Comparison of ENCODE assay signal across 15 cellular contexts in the genomic region with DNA sequence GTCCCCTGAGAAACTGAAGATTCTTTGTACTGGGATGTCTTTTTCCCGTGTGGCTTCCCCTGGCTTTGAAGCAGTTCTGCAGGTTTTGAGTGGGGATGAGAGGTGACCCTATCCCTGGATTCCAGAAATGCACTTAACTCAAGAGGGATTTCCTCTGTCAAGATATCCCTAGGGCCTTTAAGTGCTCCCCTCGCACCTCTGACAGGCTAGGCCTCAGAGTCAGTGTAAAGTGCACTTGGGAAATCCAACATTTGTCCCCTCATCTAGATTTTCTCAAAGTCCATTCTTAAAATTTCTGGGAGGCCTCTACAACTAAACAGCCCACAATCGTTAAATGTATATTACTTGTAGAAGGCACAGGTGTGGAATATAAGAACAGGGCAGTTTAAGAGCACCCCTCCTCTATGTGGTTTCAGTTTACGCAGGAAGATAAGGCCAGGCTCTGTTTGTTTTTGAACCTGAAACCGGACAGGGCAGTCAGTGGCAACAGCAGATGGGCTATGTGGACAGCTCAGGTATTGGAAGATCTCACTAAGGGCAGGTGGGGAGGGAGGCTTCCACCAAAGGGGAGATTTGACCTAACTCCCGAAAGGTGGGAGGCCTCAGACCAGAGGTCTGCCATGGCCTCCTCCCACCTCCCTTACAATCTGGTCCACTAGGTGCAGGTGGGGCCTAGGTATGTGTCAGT. TPM values are rescaled to one million over a fixed set of nuclear protein-coding genes. Genes with fewer than 3 reads are reported as not detected.
DNase-seq lines count a peak whose midpoint lies in the region; ATAC-seq, FAIRE-seq and TF ChIP-seq lines count a peak whose summit lies in the region.
"Had no signal": no experiment of that assay in that cellular context is flagged by ENCODE, and none has a peak within 500 bp of the region (broad histone marks: within the 10 kb centered on the region; RNA-seq: fewer than 3 reads in every experiment).

No MANE protein-coding gene starts in this region.

- H2BK12ac ChIP-seq in H1 (ENCODE audit: low read depth, low read length) = no peak overlapping the region

- no peak for TF ChIP-seq POLR2A in H1 (IDR thresholded peaks at IDR 0.05; ENCODE audit: control extremely low read depth in 1 of 2, low read depth in 2 of 2, low read length in 2 of 2)

- H3F3A ChIP-seq in MM.1S (ENCODE audit: insufficient read depth, low read length) = peaks cover 48% of the 10 kb centered on the region
- no peaks in the 10 kb centered on the region for H3F3A ChIP-seq in smooth muscle cell (ENCODE audit: low read depth)

- no peaks in the 10 kb centered on the region for H3K27me3 Mint-ChIP-seq in activated CD4-positive, alpha-beta memory T cell treated with anti-CD3 and anti-CD28 coated beads, Interleukin-2, amount 10 ng/mL, durations not matched to agents 7 days and 5 days
- H3K27me3 Mint-ChIP-seq in activated CD4-positive, alpha-beta memory T cell treated with anti-CD3 and anti-CD28 coated beads for 36 hours = peaks cover 3% of the 10 kb centered on the region

- H3K23me2 ChIP-seq in H1 (ENCODE audit: low read depth, low read length) = peaks cover 5% of the 10 kb centered on the region

- TF ChIP-seq RAD21 in H1 (IDR thresholded peaks at IDR 0.05 in 1 of 2, conservative IDR thresholded peaks at IDR 0.05 in 1 of 2; ENCODE audit: low read depth in 2 of 2, low read length in 2 of 2) = no peak

- no peak overlapping the region for H3K4me3 Mint-ChIP-seq in activated CD4-positive, alpha-beta memory T cell treated with anti-CD3 and anti-CD28 coated beads, Interleukin-2, amount 10 ng/mL, durations not matched to agents 7 days and 5 days
- no peak overlapping the region for H3K4me3 Mint-ChIP-seq in activated CD4-positive, alpha-beta memory T cell treated with anti-CD3 and anti-CD28 coated beads for 36 hours
- H3K4me3 Mint-ChIP-seq: activated naive CD4-positive, alpha-beta T cell treated with anti-CD3 and anti-CD28 coated beads, Interleukin-2, amount 10 ng/mL, durations not matched to agents 7 days and 5 days; T-helper 2 cell treated with Interferon-gamma antibody and Interleukin-4, amounts not matched to agents 5 μg/mL and 100 μg/mL, for 36 hours had no signal

- no peak overlapping the region for H2BK20ac ChIP-seq in H1 (ENCODE audit: low read length)

- H3K79me2 ChIP-seq in MM.1S (ENCODE audit: low read length) (peaks cover 68% of the 10 kb centered on the region), H1 (ENCODE audit: control insufficient read depth in 1 of 2, insufficient read depth in 2 of 2, low read length in 2 of 2) (peaks cover 0 to 19% of the 10 kb centered on the region in 2 experiments; a peak in 2 of 4 replicates), smooth muscle cell (ENCODE audit: low read depth) (peaks cover 19% of the 10 kb centered on the region)

- FAIRE-seq in H1 (lab: Jason Lieb, UNC) = no peak
- FAIRE-seq: RCC 7860 had no signal

- H3K9me3 ChIP-seq in MM.1S (replicated peaks; ENCODE audit: insufficient read depth, low read length) = no peaks in the 10 kb centered on the region
- no peaks in the 10 kb centered on the region for H3K9me3 ChIP-seq in H1 (ENCODE audit: insufficient read depth in 2 of 2, low read depth in 1 of 2, low read length in 1 of 2)
- H3K9me3 ChIP-seq in smooth muscle cell (replicated peaks; ENCODE audit: low read depth) = no peaks in the 10 kb centered on the region
- H3K9me3 ChIP-seq: heart right ventricle, ovary had no signal

- H2AK5ac ChIP-seq in H1 (ENCODE audit: low read depth, low read length) = no peak overlapping the region

- intact Hi-C loops in activated CD4-positive, alpha-beta memory T cell treated with anti-CD3 and anti-CD28 coated beads for 36 hours (cut with micrococcal nuclease) = no loop called here

- peak overlapping the region; percentile 69 for H3K4me2 ChIP-seq in MM.1S (ENCODE audit: low read depth, low read length)
- H3K4me2 ChIP-seq in H1 (ENCODE audit: insufficient read depth in 1 of 2, low read depth in 2 of 2, low read length in 2 of 2) = no peak overlapping the region
- H3K4me2 ChIP-seq in smooth muscle cell = peak overlapping the region; percentile 23

- WGBS in H1 (ENCODE audit: extremely low coverage in 1 of 2, insufficient coverage in 1 of 2, insufficient read length in 1 of 2, insufficient replicate concordance in 2 of 2, low coverage in 1 of 2, low lambda C conversion rate in 2 of 2, missing lambda C conversion rate in 1 of 2), 2 experiments = 86% methylated on average over 5 of the region's 6 CpGs; no CpG with 5 or more reads in 1 of the 2 experiments
- WGBS in smooth muscle cell (ENCODE audit: low lambda C conversion rate) = 47% methylated on average over 6 of the region's 6 CpGs

- peak overlapping the region; percentile 78 for H3K9ac ChIP-seq in MM.1S (ENCODE audit: low read length)
- H3K9ac ChIP-seq in H1 (replicated peaks in 1 of 4; ENCODE audit: extremely low read depth in 1 of 4, low read depth in 3 of 4, low read length in 3 of 4) = no peak overlapping the region
- H3K9ac ChIP-seq in smooth muscle cell (ENCODE audit: low read depth) = no peak overlapping the region

- POLR2A ChIA-PET in activated CD4-positive, alpha-beta memory T cell treated with anti-CD3 and anti-CD28 coated beads, Interleukin-2, amount 10 ng/mL, durations not matched to agents 7 days and 5 days (lab: Charles Lee) = interaction anchor here (0.7 kb wide), 1 partner anchor 42 kb away, joined by 3 read pairs; the partner anchor contains the start of gene GCSAM
- POLR2A ChIA-PET in activated CD4-positive, alpha-beta memory T cell treated with anti-CD3 and anti-CD28 coated beads for 36 hours (lab: Charles Lee) = interaction anchor here (0.6 kb wide), 1 partner anchor 12 kb away, joined by 3 read pairs; no protein-coding TSS in a partner anchor
- POLR2A ChIA-PET in H1 (lab: Charles Lee; ENCODE audit: partially characterized antibody) = interaction anchor here (0.5 kb wide), 1 partner anchor 257 kb away, joined by 4 read pairs; no protein-coding TSS in a partner anchor

- H2AFZ ChIP-seq in MM.1S (ENCODE audit: low read length) (no peak overlapping the region), H1 (ENCODE audit: low read length) (no peak overlapping the region), smooth muscle cell (ENCODE audit: low read depth) (no peak overlapping the region)

- no peak overlapping the region for H4K91ac ChIP-seq in H1 (replicated peaks; ENCODE audit: insufficient read length, low read length)

- TF ChIP-seq EP300 in H1 (IDR thresholded peaks at IDR 0.05; ENCODE audit: borderline replicate concordance in 1 of 2, low read depth in 2 of 2, low read length in 2 of 2) = no peak

- peak overlapping the region; percentile 98 for H3K27ac ChIP-seq in MM.1S (ENCODE audit: low read length)
- H3K27ac ChIP-seq in H1 (ENCODE audit: low read depth, low read length) = no peak overlapping the region
- peak overlapping the region; percentile 33 for H3K27ac ChIP-seq in smooth muscle cell (ENCODE audit: low read depth)
- H3K27ac ChIP-seq: ovary had no signal

- H3K56ac ChIP-seq in H1 (replicated peaks; ENCODE audit: insufficient read length, low read depth, low read length) = no peak overlapping the region

- no peaks in the 10 kb centered on the region for H3K27me3 ChIP-seq in MM.1S (replicated peaks; ENCODE audit: insufficient read depth, low read length)
- no peaks in the 10 kb centered on the region for H3K27me3 ChIP-seq in H1 (replicated peaks in 1 of 4; ENCODE audit: control insufficient read depth in 3 of 4, extremely low read depth in 1 of 4, insufficient read depth in 3 of 4, low read length in 3 of 4)
- peaks cover 4% of the 10 kb centered on the region for H3K27me3 ChIP-seq in smooth muscle cell (ENCODE audit: low read depth)
- H3K27me3 ChIP-seq: ovary had no signal

- H3K27ac Mint-ChIP-seq in activated CD4-positive, alpha-beta memory T cell treated with anti-CD3 and anti-CD28 coated beads, Interleukin-2, amount 10 ng/mL, durations not matched to agents 7 days and 5 days = peak overlapping the region; percentile 9
- H3K27ac Mint-ChIP-seq in activated CD4-positive, alpha-beta memory T cell treated with anti-CD3 and anti-CD28 coated beads for 36 hours = no peak overlapping the region
- H3K27ac Mint-ChIP-seq: activated naive CD4-positive, alpha-beta T cell treated with anti-CD3 and anti-CD28 coated beads, Interleukin-2, amount 10 ng/mL, durations not matched to agents 7 days and 5 days; T-helper 2 cell treated with Interferon-gamma antibody and Interleukin-4, amounts not matched to agents 5 μg/mL and 100 μg/mL, for 36 hours had no signal

- no peaks in the 10 kb centered on the region for H3K36me3 ChIP-seq in MM.1S (replicated peaks; ENCODE audit: insufficient read depth, low read length)
- H3K36me3 ChIP-seq in H1 (ENCODE audit: control insufficient read depth in 2 of 4, insufficient read depth in 4 of 4, low read length in 3 of 4) = peaks cover 0 to 6% (median 1%) of the 10 kb centered on the region in 4 experiments; a peak in 2 of 8 replicates
- no peaks in the 10 kb centered on the region for H3K36me3 ChIP-seq in smooth muscle cell (ENCODE audit: low read depth)
- H3K36me3 ChIP-seq: heart right ventricle, ovary had no signal

- no peak overlapping the region for H3K14ac ChIP-seq in H1 (ENCODE audit: insufficient read length)

- no peak overlapping the region for H3K18ac ChIP-seq in H1 (ENCODE audit: extremely low read depth, low read length)

- no peak overlapping the region for H4K8ac ChIP-seq in H1 (ENCODE audit: extremely low read depth, insufficient read depth, low read length)

- H3K23ac ChIP-seq in H1 (ENCODE audit: insufficient read length) = no peak overlapping the region

- peaks cover 58% of the 10 kb centered on the region for H3K4me1 Mint-ChIP-seq in activated CD4-positive, alpha-beta memory T cell treated with anti-CD3 and anti-CD28 coated beads, Interleukin-2, amount 10 ng/mL, durations not matched to agents 7 days and 5 days
- H3K4me1 Mint-ChIP-seq in activated CD4-positive, alpha-beta memory T cell treated with anti-CD3 and anti-CD28 coated beads for 36 hours (ENCODE audit: low read depth) = peaks cover 39% of the 10 kb centered on the region

- H3K4me3 ChIP-seq in MM.1S (ENCODE audit: low read length) (peak overlapping the region; percentile 32), H1 (ENCODE audit: extremely low read depth in 1 of 4, insufficient read depth in 2 of 4, low read depth in 3 of 4, low read length in 4 of 4) (no peak overlapping the region), smooth muscle cell (no peak overlapping the region)
- H3K4me3 ChIP-seq: heart right ventricle, ovary had no signal

- no peak overlapping the region for H2BK120ac ChIP-seq in H1 (replicated peaks; ENCODE audit: low read depth, low read length)

- no peak overlapping the region for H4K5ac ChIP-seq in H1 (ENCODE audit: insufficient read length, low read depth, low read length)

- H3K79me1 ChIP-seq in H1 (ENCODE audit: low read depth, low read length) = no peaks in the 10 kb centered on the region; the same call in 1 of the 2 replicates

- H3K4ac ChIP-seq in H1 (replicated peaks; ENCODE audit: insufficient read length, low read depth, low read length) = no peak overlapping the region

- H2BK5ac ChIP-seq in H1 (ENCODE audit: low read depth, low read length) = no peak overlapping the region

- no peaks in the 10 kb centered on the region for H4K20me1 ChIP-seq in MM.1S (ENCODE audit: insufficient read depth, low read length)
- no peaks in the 10 kb centered on the region for H4K20me1 ChIP-seq in H1 (replicated peaks in 1 of 2; ENCODE audit: control insufficient read depth in 1 of 2, insufficient read depth in 2 of 2, low read length in 2 of 2)
- H4K20me1 ChIP-seq in smooth muscle cell (ENCODE audit: low read depth) = no peaks in the 10 kb centered on the region

- peaks cover 6% of the 10 kb centered on the region for H3K36me3 Mint-ChIP-seq in activated CD4-positive, alpha-beta memory T cell treated with anti-CD3 and anti-CD28 coated beads, Interleukin-2, amount 10 ng/mL, durations not matched to agents 7 days and 5 days (ENCODE audit: low read depth)
- no peaks in the 10 kb centered on the region for H3K36me3 Mint-ChIP-seq in activated CD4-positive, alpha-beta memory T cell treated with anti-CD3 and anti-CD28 coated beads for 36 hours

- no peaks in the 10 kb centered on the region for H3K9me2 ChIP-seq in MM.1S (replicated peaks; ENCODE audit: insufficient read depth, low read length)

- DNase-seq in activated CD4-positive, alpha-beta memory T cell treated with anti-CD3 and anti-CD28 coated beads, Interleukin-2, amount 10 ng/mL, durations not matched to agents 7 days and 5 days = no peak
- no peak for DNase-seq in activated CD4-positive, alpha-beta memory T cell treated with anti-CD3 and anti-CD28 coated beads for 36 hours
- DNase-seq in MM.1S (peak; percentile 85), H1 (ENCODE audit: low read depth in 1 of 2, low spot score in 2 of 2) (no peak), smooth muscle cell (lab: John Stamatoyannopoulos, UW; ENCODE audit: unreplicated experiment) (no peak), GDM1 (lab: John Stamatoyannopoulos, UW) (no peak)
- DNase-seq: activated CD4-positive, alpha-beta T cell treated with anti-CD3 and anti-CD28 coated beads, Interleukin-2, amount 50 U/mL, for 48 hours; activated naive CD4-positive, alpha-beta T cell treated with anti-CD3 and anti-CD28 coated beads, Interleukin-2, amount 10 ng/mL, durations not matched to agents 7 days and 5 days; heart right ventricle; ovary had no signal

- peak overlapping the region; percentile 47; the same call in 1 of the 2 replicates for H2BK15ac ChIP-seq in H1 (ENCODE audit: low read length)

- CTCF ChIA-PET in activated CD4-positive, alpha-beta memory T cell treated with anti-CD3 and anti-CD28 coated beads, Interleukin-2, amount 10 ng/mL, durations not matched to agents 7 days and 5 days (lab: Charles Lee) = no interaction called here
- CTCF ChIA-PET in activated CD4-positive, alpha-beta memory T cell treated with anti-CD3 and anti-CD28 coated beads for 36 hours (lab: Charles Lee) = interaction anchor here (1.1 to 1.5 kb wide), 3 partner anchors 20 to 48 kb away, joined by 3 to 6 read pairs (median 4); no protein-coding TSS in a partner anchor
- CTCF ChIA-PET in H1 (lab: Charles Lee; ENCODE audit: partially characterized antibody) = interaction anchor here (1.2 kb wide), 1 partner anchor 20 kb away, joined by 4 read pairs; no protein-coding TSS in a partner anchor

- H3K4me1 ChIP-seq in MM.1S (ENCODE audit: low read length) (peaks cover 53% of the 10 kb centered on the region), H1 (replicated peaks in 1 of 4; ENCODE audit: control insufficient read depth in 3 of 4, insufficient read depth in 4 of 4, low read length in 3 of 4) (peaks cover 2 to 13% (median 8%) of the 10 kb centered on the region in 4 experiments; a peak in 6 of 7 replicates), smooth muscle cell (ENCODE audit: low read depth) (peaks cover 19% of the 10 kb centered on the region)

- TF ChIP-seq CTCF in MM.1S (IDR thresholded peaks at IDR 0.05; ENCODE audit: low read length) (no peak), H1 (IDR thresholded peaks at IDR 0.05; ENCODE audit: control extremely low read depth in 1 of 3, insufficient read depth in 1 of 3, low read depth in 1 of 3, low read length in 3 of 3) (no peak), smooth muscle cell (IDR thresholded peaks at IDR 0.05; ENCODE audit: borderline replicate concordance, insufficient read depth, poor library complexity, severe bottlenecking) (no peak)

- H3K9me3 Mint-ChIP-seq in activated CD4-positive, alpha-beta memory T cell treated with anti-CD3 and anti-CD28 coated beads, Interleukin-2, amount 10 ng/mL, durations not matched to agents 7 days and 5 days = no peaks in the 10 kb centered on the region
- H3K9me3 Mint-ChIP-seq in activated CD4-positive, alpha-beta memory T cell treated with anti-CD3 and anti-CD28 coated beads for 36 hours = no peaks in the 10 kb centered on the region
- H3K9me3 Mint-ChIP-seq: activated naive CD4-positive, alpha-beta T cell treated with anti-CD3 and anti-CD28 coated beads, Interleukin-2, amount 10 ng/mL, durations not matched to agents 7 days and 5 days; T-helper 2 cell treated with Interferon-gamma antibody and Interleukin-4, amounts not matched to agents 5 μg/mL and 100 μg/mL, for 36 hours had no signal

- ATAC-seq in GM18861 (IDR thresholded peaks at IDR 0.05; ENCODE audit: unreplicated experiment) (no peak), HG03469 (IDR thresholded peaks at IDR 0.05; ENCODE audit: unreplicated experiment) (no peak)

RNA-seq across cellular contexts. Expression of gene C3orf52, which starts 4.9 kb away (rescaled TPM):
- 1 to 10 TPM; 2.5 to 2.6 TPM for total RNA-seq in activated CD4-positive, alpha-beta memory T cell treated with anti-CD3 and anti-CD28 coated beads, Interleukin-2, amount 10 ng/mL, durations not matched to agents 7 days and 5 days
- 1 to 10 TPM; 3.3 to 4.4 TPM for total RNA-seq in activated CD4-positive, alpha-beta memory T cell treated with anti-CD3 and anti-CD28 coated beads for 36 hours
- total RNA-seq in H1 (2021; fragmentation: NEBNext Ultra II Directional; extraction: Animal tissue kit (Norgen Biotek cat#: 25700)) = 13.1 and 13.2 TPM in 2 replicates
- polyA plus RNA-seq in H1 (2011; rRNA removed) = 8.0 and 9.7 TPM in 2 replicates
- polyA plus RNA-seq in H1 (2011; cell fraction: cytosol; rRNA removed) = 10.0 TPM
- 9.3 TPM for polyA plus RNA-seq in H1 (2011; cell fraction: nucleus; rRNA removed)
- 7.6 to 12.8 TPM (median 10.1 TPM) in 4 replicates for polyA plus RNA-seq in H1 (2012, experiment 1 of 2)
- 4.7 TPM for polyA plus RNA-seq in H1 (2012, experiment 2 of 2)
- 7.8 TPM for polyA plus RNA-seq in H1 (2013, experiment 1 of 2)
- 9.1 TPM for polyA plus RNA-seq in H1 (2013, experiment 2 of 2)
- polyA minus RNA-seq in H1 (2011; rRNA and poly(A)+ RNA removed) = 11.9 and 12.6 TPM in 2 replicates
- polyA minus RNA-seq in H1 (2011; cell fraction: cytosol; rRNA and poly(A)+ RNA removed) = 4.6 TPM
- polyA minus RNA-seq in H1 (2011; cell fraction: nucleus; rRNA and poly(A)+ RNA removed) = 19.9 TPM
- total RNA-seq in smooth muscle cell = 10.2 and 14.8 TPM in 2 replicates
- polyA plus RNA-seq in smooth muscle cell = 4.0 and 10.8 TPM in 2 replicates

RNA-seq across cellular contexts. Expression of gene GCSAM, which starts 42.0 kb away (rescaled TPM):
- total RNA-seq in activated CD4-positive, alpha-beta memory T cell treated with anti-CD3 and anti-CD28 coated beads, Interleukin-2, amount 10 ng/mL, durations not matched to agents 7 days and 5 days = 10 to 100 TPM; 19.6 to 19.9 TPM
- total RNA-seq in activated CD4-positive, alpha-beta memory T cell treated with anti-CD3 and anti-CD28 coated beads for 36 hours = 10 to 100 TPM; 11.7 to 14.4 TPM
- not detected in 2 replicates for total RNA-seq in H1 (2021; fragmentation: NEBNext Ultra II Directional; extraction: Animal tissue kit (Norgen Biotek cat#: 25700))
- not detected in 2 replicates for polyA plus RNA-seq in H1 (2011; rRNA removed)
- not detected for polyA plus RNA-seq in H1 (2011; cell fraction: cytosol; rRNA removed)
- polyA plus RNA-seq in H1 (2011; cell fraction: nucleus; rRNA removed) = not detected
- polyA plus RNA-seq in H1 (2012, experiment 1 of 2) = 0.80 to 1.5 TPM (median 1.2 TPM) in 4 replicates
- polyA plus RNA-seq in H1 (2012, experiment 2 of 2) = 0.04 TPM
- not detected for polyA plus RNA-seq in H1 (2013, experiment 1 of 2)
- polyA plus RNA-seq in H1 (2013, experiment 2 of 2) = not detected
- not detected in 2 replicates for polyA minus RNA-seq in H1 (2011; rRNA and poly(A)+ RNA removed)
- not detected for polyA minus RNA-seq in H1 (2011; cell fraction: cytosol; rRNA and poly(A)+ RNA removed)
- polyA minus RNA-seq in H1 (2011; cell fraction: nucleus; rRNA and poly(A)+ RNA removed) = not detected
- total RNA-seq in smooth muscle cell = 0.67 TPM in 1 of 2 replicates, not detected in the other
- 0.28 TPM in 1 of 2 replicates, not detected in the other for polyA plus RNA-seq in smooth muscle cell

RNA-seq across cellular contexts. Expression of gene TMPRSS7, which starts 56.5 kb away (rescaled TPM):
- not detected for total RNA-seq in activated CD4-positive, alpha-beta memory T cell treated with anti-CD3 and anti-CD28 coated beads, Interleukin-2, amount 10 ng/mL, durations not matched to agents 7 days and 5 days
- not detected for total RNA-seq in activated CD4-positive, alpha-beta memory T cell treated with anti-CD3 and anti-CD28 coated beads for 36 hours
- not detected in 2 replicates for total RNA-seq in H1 (2021; fragmentation: NEBNext Ultra II Directional; extraction: Animal tissue kit (Norgen Biotek cat#: 25700))
- polyA plus RNA-seq in H1 (2011; rRNA removed) (0.05 TPM in 1 of 2 replicates, not detected in the other), smooth muscle cell (not detected in 2 replicates)
- not detected for polyA plus RNA-seq in H1 (2011; cell fraction: cytosol; rRNA removed)
- polyA plus RNA-seq in H1 (2011; cell fraction: nucleus; rRNA removed) = not detected
- not detected in 4 replicates for polyA plus RNA-seq in H1 (2012, experiment 1 of 2)
- polyA plus RNA-seq in H1 (2012, experiment 2 of 2) = not detected
- polyA plus RNA-seq in H1 (2013, experiment 1 of 2) = 0.06 TPM
- not detected for polyA plus RNA-seq in H1 (2013, experiment 2 of 2)
- polyA minus RNA-seq in H1 (2011; rRNA and poly(A)+ RNA removed) = not detected in 2 replicates
- not detected for polyA minus RNA-seq in H1 (2011; cell fraction: cytosol; rRNA and poly(A)+ RNA removed)
- polyA minus RNA-seq in H1 (2011; cell fraction: nucleus; rRNA and poly(A)+ RNA removed) = not detected
- not detected in 2 replicates for total RNA-seq in smooth muscle cell
- total RNA-seq: heart right ventricle, liver had no signal
- polyA plus RNA-seq: heart right ventricle, liver, ovary had no signal

Comparison
In these comparisons a context has a peak if more than half of its experiments do, and no peak if none do; other contexts are left out.
1. H3K4me2 ChIP-seq: peak in MM.1S (single experiment) and smooth muscle cell (single experiment); none in H1 (0 of 2).